In the genomic region with DNA sequence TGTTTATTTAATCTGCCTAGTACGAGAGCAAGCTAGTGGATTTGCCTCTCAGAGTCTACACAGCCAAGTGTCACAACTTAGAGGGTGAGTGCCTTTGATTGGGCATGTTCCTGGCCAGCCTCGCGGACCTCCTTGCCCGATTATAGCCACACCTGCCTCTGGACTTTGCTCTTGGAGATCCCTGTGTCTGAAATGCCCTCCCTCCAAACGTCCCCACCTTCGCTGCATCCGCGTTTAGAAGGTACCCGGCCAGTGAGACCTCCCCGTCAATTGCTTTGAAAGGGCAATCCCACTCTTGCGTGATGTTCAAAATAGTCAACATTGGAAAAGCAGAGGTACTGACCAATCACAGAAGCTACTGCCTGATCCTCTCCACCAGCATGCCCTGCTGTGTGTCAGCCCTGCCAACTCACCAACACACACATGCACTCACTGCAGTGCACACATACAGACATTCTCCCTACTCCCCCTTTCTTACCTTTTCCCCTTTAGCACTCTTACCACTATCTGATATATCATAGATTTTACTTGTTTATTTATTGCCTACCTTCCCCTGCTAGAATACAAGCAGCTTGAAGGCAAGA, we compare ENCODE assay signal across 1 cellular context.
TF ChIP-seq lines count a peak whose summit lies in the region.

No MANE protein-coding gene starts in this region.

TF ChIP-seq in A549, 52 proteins besides CTCF, POLR2A, EP300 and RAD21 (continued from another document):
- TF ChIP-seq PHF8 (IDR thresholded peaks at IDR 0.05; ENCODE audit: borderline replicate concordance, low read depth), result no peak
- TF ChIP-seq HOXB5 (CRISPR knock-in tag; IDR thresholded peaks at IDR 0.05), result no peak
- no peak for TF ChIP-seq USF2 (IDR thresholded peaks at IDR 0.05)
- TF ChIP-seq BHLHE40 (IDR thresholded peaks at IDR 0.05; ENCODE audit: low read depth, low read length), result no peak
- TF ChIP-seq RNF2 (IDR thresholded peaks at IDR 0.05; ENCODE audit: borderline replicate concordance, low read depth), result no peak
- TF ChIP-seq CBX8 (IDR thresholded peaks at IDR 0.05), result no peak
TF ChIP-seq in A549: peak in this region for 0.
